In the genomic region with DNA sequence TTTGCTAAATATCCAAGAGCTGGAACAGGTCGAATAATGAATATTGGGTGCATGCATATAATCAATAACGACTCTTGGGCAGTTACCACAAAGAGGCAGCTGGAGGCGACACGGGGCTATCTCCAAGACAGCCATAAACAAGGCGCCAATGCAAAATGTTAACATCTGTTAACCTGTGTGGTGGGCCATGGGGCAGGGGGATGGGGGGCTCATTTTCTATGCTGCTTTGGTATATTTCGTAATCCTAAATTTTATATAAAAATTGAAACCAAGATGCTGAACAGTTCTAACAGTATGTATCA, we compare ENCODE assay signal across 9 cellular contexts. TPM values are rescaled to one million over a fixed set of nuclear protein-coding genes. Genes with fewer than 3 reads are reported as not detected.
DNase-seq lines count a peak whose midpoint lies in the region; ATAC-seq and TF ChIP-seq lines count a peak whose summit lies in the region.
"Had no signal": no experiment of that assay in that cellular context is flagged by ENCODE, and none has a peak within 500 bp of the region (broad histone marks: within the 10 kb centered on the region; RNA-seq: fewer than 3 reads in every experiment).

No MANE protein-coding gene starts in this region.

- H3K27me3 ChIP-seq in H9 (ENCODE audit: insufficient read depth, low read length), result no peaks in the 10 kb centered on the region
- H3K27me3 ChIP-seq in Panc1 (ENCODE audit: control insufficient read depth, insufficient read depth, low read length), result no peaks in the 10 kb centered on the region
- H3K27me3 ChIP-seq in endodermal cell (ENCODE audit: control insufficient read depth, insufficient read depth, low read length, poor library complexity, severe bottlenecking), result no peaks in the 10 kb centered on the region

- H4K5ac ChIP-seq in H9 (ENCODE audit: insufficient read length, low read depth, low read length), result no peak overlapping the region

- H3K79me1 ChIP-seq in H9 (ENCODE audit: insufficient read depth, low read depth, low read length, poor library complexity, severe bottlenecking), result no peaks in the 10 kb centered on the region

- H3K4ac ChIP-seq in H9 (ENCODE audit: low read depth, low read length), result no peak overlapping the region; the same call in 1 of the 2 replicates

- H3K4me1 ChIP-seq in H9 (ENCODE audit: insufficient read depth, low read length) (peaks cover 13% of the 10 kb centered on the region; the same call in 1 of the 2 replicates), Panc1 (ENCODE audit: control insufficient read depth, insufficient read depth, low read length) (peaks cover 56% of the 10 kb centered on the region), endodermal cell (ENCODE audit: control insufficient read depth, insufficient read depth, low read length) (peaks cover 17% of the 10 kb centered on the region)

- intact Hi-C loops in Panc1 (cut with micrococcal nuclease; ENCODE audit: unreplicated experiment), result no loop called here

- no peak overlapping the region for H2BK5ac ChIP-seq in H9 (ENCODE audit: insufficient read length, low read length)

- peak overlapping the region; percentile 62 for H3K9ac ChIP-seq in H9 (ENCODE audit: extremely low read depth, insufficient read length, low read length)
- peak overlapping the region; percentile 100 for H3K9ac ChIP-seq in endodermal cell (ENCODE audit: extremely low read depth, low read length, poor library complexity, severe bottlenecking)

- no peak overlapping the region for H2BK20ac ChIP-seq in H9 (ENCODE audit: low read depth, low read length, poor library complexity, severe bottlenecking)

- no peak overlapping the region for H2AK5ac ChIP-seq in H9 (ENCODE audit: insufficient read length, low read length)

- CTCF ChIA-PET in Panc1 (lab: Charles Lee), result interaction anchor here (1.6 kb wide), 1 partner anchor 122 kb away, joined by 8 read pairs; no protein-coding TSS in a partner anchor

- no TSS peak for BruUV-seq in Panc1 (replicated peaks; lab: Mats Ljungman, UMichigan)

- H3K9me3 Mint-ChIP-seq in H9, result no peaks in the 10 kb centered on the region
- H3K9me3 Mint-ChIP-seq in endodermal cell, result no peaks in the 10 kb centered on the region
- no peaks in the 10 kb centered on the region for H3K9me3 Mint-ChIP-seq in progenitor cell of endocrine pancreas (ENCODE audit: low read depth)

- H3K36me3 ChIP-seq in Panc1 (ENCODE audit: control insufficient read depth, insufficient read depth, low read length), result peaks cover 6% of the 10 kb centered on the region
- H3K36me3 ChIP-seq in endodermal cell (ENCODE audit: control insufficient read depth, insufficient read depth, low read length), result peaks cover 18% of the 10 kb centered on the region

- H2BK15ac ChIP-seq in H9 (ENCODE audit: low read depth, low read length), result no peak overlapping the region

- POLR2A ChIA-PET in Panc1 (lab: Charles Lee), result interaction anchor here (0.6 kb wide), 1 partner anchor 571 kb away, joined by 5 read pairs; no protein-coding TSS in a partner anchor

- no peak overlapping the region for H2BK12ac ChIP-seq in H9 (ENCODE audit: insufficient read length, low read depth, low read length)

- peak overlapping the region; percentile 88 for H3K18ac ChIP-seq in H9 (ENCODE audit: insufficient read length, low read depth, low read length)

- no peak overlapping the region for H4K8ac ChIP-seq in H9 (replicated peaks; ENCODE audit: insufficient read length, low read depth, low read length)

- peaks cover 29% of the 10 kb centered on the region for H3K79me2 ChIP-seq in H9 (ENCODE audit: insufficient read depth, low read length)

- H3K27ac Mint-ChIP-seq in H9 (peak overlapping the region; percentile 97 to 100 (median 99); a peak in 6 of 7 replicates), endodermal cell (peak overlapping the region; percentile 99), progenitor cell of endocrine pancreas (peak overlapping the region; percentile 99)

- H3K9me3 ChIP-seq in H9 (ENCODE audit: control insufficient read depth, low read depth, low read length) (no peaks in the 10 kb centered on the region), Panc1 (ENCODE audit: control insufficient read depth, insufficient read depth, low read depth, low read length) (no peaks in the 10 kb centered on the region), endodermal cell (ENCODE audit: control insufficient read depth, low read length) (no peaks in the 10 kb centered on the region)

- peak overlapping the region; percentile 85 for H3K27ac ChIP-seq in H9 (ENCODE audit: insufficient read length, low read depth, low read length)
- peak overlapping the region; percentile 89 for H3K27ac ChIP-seq in Panc1 (ENCODE audit: low read length)
- peak overlapping the region; percentile 32 for H3K27ac ChIP-seq in endodermal cell (ENCODE audit: low read depth, low read length)

- H3K56ac ChIP-seq in H9 (ENCODE audit: insufficient read length, low read depth, low read length), result no peak overlapping the region

- H3K4me2 ChIP-seq in H9 (ENCODE audit: insufficient read depth, insufficient read length, low read length), result peak overlapping the region; percentile 44

- WGBS in H9 (ENCODE audit: extremely low coverage, insufficient read length, low lambda C conversion rate), result no CpG with 5 or more reads among the region's 6 CpGs
- 59 to 100% methylated on average over 1 to 6 of the region's 6 CpGs for WGBS in endodermal cell (ENCODE audit: insufficient coverage in 1 of 2, insufficient read length in 1 of 2), 2 experiments

- peaks cover 4% of the 10 kb centered on the region for H4K20me1 ChIP-seq in H9 (ENCODE audit: control insufficient read depth, insufficient read depth, insufficient read length)

- peaks cover 20% of the 10 kb centered on the region for H3K23me2 ChIP-seq in H9 (ENCODE audit: insufficient read length, low read depth, low read length, poor library complexity, severe bottlenecking)

- H2AFZ ChIP-seq in H9 (ENCODE audit: low read length), result no peak overlapping the region

- H3T11ph ChIP-seq in H9 (ENCODE audit: low read length), result no peak overlapping the region

- H3K27me3 Mint-ChIP-seq in H9 (ENCODE audit: low read depth), result peaks cover 3% of the 10 kb centered on the region; the same call in 1 of the 2 replicates
- no peaks in the 10 kb centered on the region for H3K27me3 Mint-ChIP-seq in endodermal cell (ENCODE audit: insufficient read depth)
- peaks cover 5% of the 10 kb centered on the region for H3K27me3 Mint-ChIP-seq in progenitor cell of endocrine pancreas

- peak overlapping the region; percentile 92 to 99 for H3K4me3 Mint-ChIP-seq in H9
- peak overlapping the region; percentile 96 for H3K4me3 Mint-ChIP-seq in endodermal cell
- peak overlapping the region; percentile 97 for H3K4me3 Mint-ChIP-seq in progenitor cell of endocrine pancreas (ENCODE audit: low read depth)

- no peak overlapping the region for H3K23ac ChIP-seq in H9 (ENCODE audit: insufficient read length, low read depth, low read length)

- no peak for ATAC-seq in Panc1
- ATAC-seq in GM18867 (IDR thresholded peaks at IDR 0.05; ENCODE audit: unreplicated experiment), result no peak
- no peak for ATAC-seq in HG03159 (IDR thresholded peaks at IDR 0.05; ENCODE audit: unreplicated experiment)
- no peak for ATAC-seq in HG02973 (IDR thresholded peaks at IDR 0.05; ENCODE audit: unreplicated experiment)

- peak overlapping the region; percentile 97 to 98 for H3K4me3 ChIP-seq in Panc1 (ENCODE audit: low read depth in 2 of 2, low read length in 2 of 2)
- peak overlapping the region; percentile 99 for H3K4me3 ChIP-seq in endodermal cell (ENCODE audit: low read length)

- peak; percentile 47; the same call in 2 of the 3 replicates for TF ChIP-seq CTCF in H9 (conservative IDR thresholded peaks at IDR 0.05)
- TF ChIP-seq CTCF in Panc1 (IDR thresholded peaks at IDR 0.05), result no peak
- TF ChIP-seq CTCF in endodermal cell (conservative IDR thresholded peaks at IDR 0.05), result peak; percentile 56
- peak; percentile 23 for TF ChIP-seq CTCF in progenitor cell of endocrine pancreas (IDR thresholded peaks at IDR 0.05; ENCODE audit: unreplicated experiment)

- H3K4me1 Mint-ChIP-seq in H9 (peaks cover 62 to 67% of the 10 kb centered on the region in 2 experiments), endodermal cell (peaks cover 39% of the 10 kb centered on the region), progenitor cell of endocrine pancreas (ENCODE audit: low read depth) (peaks cover 32% of the 10 kb centered on the region)

- DNase-seq in H9, result no peak
- no peak for DNase-seq in Panc1 (ENCODE audit: low read depth, low spot score)
- peak; percentile 70 for DNase-seq in endodermal cell
- no peak for DNase-seq in progenitor cell of endocrine pancreas (ENCODE audit: low spot score, unreplicated experiment)
- DNase-seq in mucosa of gallbladder (ENCODE audit: low spot score), result no peak

- in situ Hi-C loops in Panc1 (cut with HindIII; ENCODE audit: low pct_unique_long_range_greater_than_20kb, low sequenced_read_pairs), result no loop called here

- H3K14ac ChIP-seq in H9 (ENCODE audit: insufficient read depth, low read length), result peak overlapping the region; percentile 86; the same call in 1 of the 2 replicates

- H3K36me3 Mint-ChIP-seq in H9 (ENCODE audit: insufficient read depth in 1 of 3, low read depth in 3 of 3) (peaks cover 13 to 27% (median 27%) of the 10 kb centered on the region in 3 experiments), endodermal cell (ENCODE audit: low read depth) (peaks cover 13% of the 10 kb centered on the region), progenitor cell of endocrine pancreas (ENCODE audit: insufficient read depth) (peaks cover 3% of the 10 kb centered on the region)

- H2BK120ac ChIP-seq in H9 (ENCODE audit: low read depth, low read length, poor library complexity, severe bottlenecking), result no peak overlapping the region

- no peak overlapping the region for H4K91ac ChIP-seq in H9 (ENCODE audit: insufficient read length, low read depth, low read length)

RNA-seq across cellular contexts. Expression of a gene that starts 1.3 kb away (rescaled TPM):
- total RNA-seq in H9 (2021), result 172 and 175 TPM in 2 replicates
- total RNA-seq in Panc1 (2021; ENCODE audit: unreplicated experiment), result 113 TPM
- 100 TPM for polyA plus RNA-seq in Panc1 (2012; ENCODE audit: insufficient read length)
- total RNA-seq in endodermal cell, result 100 to 1,000 TPM; 150 to 173 TPM
- polyA plus RNA-seq in endodermal cell (2013, experiment 1 of 2), result 123 TPM
- 111 TPM for polyA plus RNA-seq in endodermal cell (2013, experiment 2 of 2)
- 153 and 156 TPM in 2 replicates for total RNA-seq in progenitor cell of endocrine pancreas
- 74.9 TPM for total RNA-seq in mucosa of gallbladder

RNA-seq across cellular contexts. Expression of a gene that starts 10.7 kb away (rescaled TPM):
- total RNA-seq in H9 (2021), result 0.90 TPM in 2 replicates
- total RNA-seq in Panc1 (2021; ENCODE audit: unreplicated experiment), result 0.72 TPM
- 1.8 TPM for polyA plus RNA-seq in Panc1 (2012; ENCODE audit: insufficient read length)
- under 1 TPM; 0.37 to 0.89 TPM for total RNA-seq in endodermal cell
- not detected for polyA plus RNA-seq in endodermal cell (2013, experiment 1 of 2)
- not detected for polyA plus RNA-seq in endodermal cell (2013, experiment 2 of 2)
- total RNA-seq in progenitor cell of endocrine pancreas, result 1.5 and 1.6 TPM in 2 replicates
- total RNA-seq in mucosa of gallbladder, result 65.7 TPM
- total RNA-seq: esophagus mucosa had no signal

Comparison
In these comparisons a context has a peak if more than half of its experiments do, and no peak if none do; other contexts are left out.
1. H3K27ac ChIP-seq: peak in every context shown above with its lines; median percentile 89 in Panc1; 85 in H9; 32 in endodermal cell.
2. RNA of a gene that starts 10.7 kb away (total RNA-seq): 65.7 TPM in mucosa of gallbladder (single experiment); 1.5 to 1.6 TPM in progenitor cell of endocrine pancreas, 0.90 TPM in H9, 0.37 to 0.89 TPM in endodermal cell and 0.72 TPM in Panc1 (single experiment); every median in the first group is over 10 times any median in the second.
3. Peak in every context shown above with its lines, with median percentiles within 50 percentile points of each other: H3K27ac Mint-ChIP-seq and H3K4me3 Mint-ChIP-seq.